ENCODE assay signal across 22 cellular contexts in genomic region chr12:49138587-49138986, GRCh38. TPM values are rescaled to one million over a fixed set of nuclear protein-coding genes. Genes with fewer than 3 reads are reported as not detected.
A peak's percentile ranks its signal among the peaks of the same experiment; 100 is the strongest.
DNase-seq lines count a peak whose midpoint lies in the region; ATAC-seq and TF ChIP-seq lines count a peak whose summit lies in the region.
"Had no signal": no experiment of that assay in that cellular context is flagged by ENCODE, and none has a peak within 500 bp of the region (broad histone marks: within the 10 kb centered on the region; RNA-seq: fewer than 3 reads in every experiment).

No MANE protein-coding gene starts in this region.

- H3K56ac ChIP-seq in mesendoderm (ENCODE audit: low read length), result peak overlapping the region; percentile 34

- intact Hi-C loops in Panc1 (cut with micrococcal nuclease; ENCODE audit: unreplicated experiment), result loop anchor here (10.0 kb wide), 1 partner anchor 96 kb away; no protein-coding TSS in a partner anchor

- no peaks in the 10 kb centered on the region for H3F3A ChIP-seq in SK-N-SH (replicated peaks; ENCODE audit: insufficient read depth)

- BruUV-seq in Panc1 (replicated peaks; lab: Mats Ljungman, UMichigan), result TSS peak; percentile 60

- H4K8ac ChIP-seq in mesendoderm (ENCODE audit: low read depth, low read length), result no peak overlapping the region

- H3K23ac ChIP-seq in mesendoderm (ENCODE audit: low read length), result no peak overlapping the region

- TF ChIP-seq EP300 in SK-N-SH (IDR thresholded peaks at IDR 0.05; ENCODE audit: borderline replicate concordance in 1 of 2, low read depth in 1 of 2, low read length in 1 of 2), result no peak

- no peak overlapping the region for H3K4me3 ChIP-seq in HEK293 (ENCODE audit: low read depth, low read length)
- H3K4me3 ChIP-seq in Panc1 (ENCODE audit: low read depth in 2 of 2, low read length in 2 of 2), result no peak overlapping the region
- no peak overlapping the region for H3K4me3 ChIP-seq in mesendoderm (ENCODE audit: low read length)
- H3K4me3 ChIP-seq in SK-N-SH (ENCODE audit: low read depth in 2 of 2, low read length in 1 of 2), result no peak overlapping the region
- H3K4me3 ChIP-seq: heart right ventricle, spleen, tibial artery had no signal

- H3K9me2 ChIP-seq in SK-N-SH, result no peaks in the 10 kb centered on the region

- H2BK120ac ChIP-seq in mesendoderm (ENCODE audit: low read depth, low read length), result no peak overlapping the region

- no peaks in the 10 kb centered on the region for H3K79me2 ChIP-seq in mesendoderm (ENCODE audit: control insufficient read depth, insufficient read depth, low read length)
- peaks cover 13% of the 10 kb centered on the region for H3K79me2 ChIP-seq in SK-N-SH (ENCODE audit: insufficient read depth)

- no peak overlapping the region for H3K18ac ChIP-seq in mesendoderm (ENCODE audit: low read length)

- H3K27ac ChIP-seq in HEK293 (ENCODE audit: extremely low read depth, low read depth, low read length) (peak overlapping the region; percentile 18), Panc1 (ENCODE audit: low read length) (no peak overlapping the region), mesendoderm (ENCODE audit: low read depth, low read length) (no peak overlapping the region), SK-N-SH (ENCODE audit: low read depth in 2 of 2, low read length in 1 of 2) (no peak overlapping the region)
- H3K27ac ChIP-seq: heart right ventricle, spleen, tibial artery had no signal

- WGBS in mesendoderm (ENCODE audit: extremely low coverage, insufficient coverage, low lambda C conversion rate), result no CpG with 5 or more reads among the region's 2 CpGs
- WGBS in SK-N-SH (ENCODE audit: low lambda C conversion rate), result 77% methylated on average over 2 of the region's 2 CpGs

- H3K79me1 ChIP-seq in mesendoderm (ENCODE audit: low read length), result no peaks in the 10 kb centered on the region

- H4K5ac ChIP-seq in mesendoderm (ENCODE audit: low read length), result no peak overlapping the region

- no peak overlapping the region for H2AK5ac ChIP-seq in mesendoderm (ENCODE audit: low read length)

- H3K4me2 ChIP-seq in mesendoderm (ENCODE audit: low read length) (no peak overlapping the region), SK-N-SH (no peak overlapping the region)

- TF ChIP-seq RAD21 in SK-N-SH (IDR thresholded peaks at IDR 0.05; ENCODE audit: low read length), result no peak

- POLR2A ChIA-PET in HEK293 (lab: Yijun Ruan, JAX), result interaction anchor here (0.6 to 2.0 kb wide), 2 partner anchors 8 to 91 kb away, joined by 4 to 11 read pairs; partner anchors contain the start of gene TUBA1B
- POLR2A ChIA-PET in Panc1 (lab: Charles Lee), result interaction anchor here (0.6 to 0.7 kb wide), 2 partner anchors 16 to 64 kb away, joined by 3 to 15 read pairs; no protein-coding TSS in a partner anchor
- POLR2A ChIA-PET in SK-N-SH (lab: Yijun Ruan, JAX), result interaction anchor here (1.5 kb wide), 1 partner anchor 50 kb away, joined by 3 read pairs; no protein-coding TSS in a partner anchor

- H3K4me1 ChIP-seq in HEK293 (ENCODE audit: control insufficient read depth, insufficient read depth, low read length) (peaks cover 6% of the 10 kb centered on the region; the same call in 1 of the 2 replicates), Panc1 (ENCODE audit: control insufficient read depth, insufficient read depth, low read length) (no peaks in the 10 kb centered on the region; the same call in 1 of the 2 replicates), mesendoderm (ENCODE audit: control insufficient read depth, low read depth, low read length) (no peaks in the 10 kb centered on the region), SK-N-SH (ENCODE audit: control insufficient read depth in 1 of 2, insufficient read depth in 2 of 2, low read depth in 1 of 2, low read length in 1 of 2) (no peaks in the 10 kb centered on the region; a peak in 1 of 4 replicates)

- no peak for ATAC-seq in Panc1
- ATAC-seq in HG03442 (IDR thresholded peaks at IDR 0.05; ENCODE audit: unreplicated experiment), result no peak
- ATAC-seq: activated CD8-positive, alpha-beta memory T cell treated with anti-CD3 and anti-CD28 coated beads, Interleukin-2, amount 10 ng/mL, durations not matched to agents 7 days and 5 days; activated naive CD4-positive, alpha-beta T cell treated with anti-CD3 and anti-CD28 coated beads, Interleukin-2, amount 50 U/mL, for 72 hours; heart right ventricle; left cardiac atrium; Right ventricle myocardium inferior had no signal

- H3K4ac ChIP-seq in mesendoderm (ENCODE audit: low read depth, low read length), result no peak overlapping the region

- TF ChIP-seq CTCF in HEK293 (tag by site-specific recombination; IDR thresholded peaks at IDR 0.05) (no peak), Panc1 (IDR thresholded peaks at IDR 0.05) (no peak), SK-N-SH (IDR thresholded peaks at IDR 0.05) (no peak)

- H4K20me1 ChIP-seq in SK-N-SH (ENCODE audit: insufficient read depth), result no peaks in the 10 kb centered on the region

- H2AFZ ChIP-seq in SK-N-SH (ENCODE audit: low read depth), result no peak overlapping the region

- H3K9me3 ChIP-seq in HEK293 (ENCODE audit: control insufficient read depth, insufficient read depth, low read depth, low read length) (no peaks in the 10 kb centered on the region), Panc1 (ENCODE audit: control insufficient read depth, insufficient read depth, low read depth, low read length) (no peaks in the 10 kb centered on the region), SK-N-SH (no peaks in the 10 kb centered on the region)
- H3K9me3 ChIP-seq: heart right ventricle, spleen, tibial artery had no signal

- in situ Hi-C loops in Panc1 (cut with HindIII; ENCODE audit: low pct_unique_long_range_greater_than_20kb, low sequenced_read_pairs), result no loop called here

- CTCF ChIA-PET in HEK293 (lab: Yijun Ruan, JAX), result interaction anchor here (0.8 kb wide), 1 partner anchor 8 kb away, joined by 5 read pairs; no protein-coding TSS in a partner anchor
- CTCF ChIA-PET in Panc1 (lab: Charles Lee), result no interaction called here
- CTCF ChIA-PET in SK-N-SH (lab: Yijun Ruan, JAX), result interaction anchor here (1.0 to 1.2 kb wide), 3 partner anchors 8 to 75 kb away, joined by 3 read pairs; no protein-coding TSS in a partner anchor

- H3K9ac ChIP-seq in mesendoderm (ENCODE audit: low read length) (no peak overlapping the region), SK-N-SH (no peak overlapping the region)

- H2BK5ac ChIP-seq in mesendoderm (ENCODE audit: low read length), result no peak overlapping the region

- H3K36me3 ChIP-seq in HEK293 (ENCODE audit: control insufficient read depth in 2 of 2, insufficient read depth in 1 of 2, low read length in 2 of 2) (no peaks in the 10 kb centered on the region; a peak in 1 of 3 replicates), Panc1 (ENCODE audit: control insufficient read depth, insufficient read depth, low read length) (no peaks in the 10 kb centered on the region), mesendoderm (ENCODE audit: control insufficient read depth, insufficient read depth, low read length) (no peaks in the 10 kb centered on the region), SK-N-SH (replicated peaks in 1 of 2; ENCODE audit: control insufficient read depth in 1 of 2, insufficient read depth in 2 of 2, low read length in 1 of 2) (no peaks in the 10 kb centered on the region)
- H3K36me3 ChIP-seq: heart right ventricle, spleen, tibial artery had no signal

- H3K27me3 ChIP-seq in Panc1 (ENCODE audit: control insufficient read depth, insufficient read depth, low read length) (no peaks in the 10 kb centered on the region), mesendoderm (ENCODE audit: insufficient read depth, low read length, poor library complexity) (no peaks in the 10 kb centered on the region), SK-N-SH (ENCODE audit: insufficient read depth) (no peaks in the 10 kb centered on the region)
- H3K27me3 ChIP-seq: heart right ventricle, spleen, tibial artery had no signal

- DNase-seq in DMS153 (lab: John Stamatoyannopoulos, UW) (peak; percentile 13), DMS153 treated with DMSO at 0.1 percent for 48 hours (lab: John Stamatoyannopoulos, UW; ENCODE audit: unreplicated experiment) (no peak), Panc1 (ENCODE audit: low read depth, low spot score) (no peak), mesendoderm (peak; percentile 45), SK-N-SH (no peak), dedifferentiated amniotic fluid mesenchymal stem cell (ENCODE audit: extremely low spot score) (no peak)
- DNase-seq: 8988T; activated CD4-positive, alpha-beta T cell treated with anti-CD3 and anti-CD28 coated beads, Interleukin-2, amount 10 ng/mL, durations not matched to agents 7 days and 5 days; activated CD8-positive, alpha-beta memory T cell treated with anti-CD3 and anti-CD28 coated beads, Interleukin-2, amount 10 ng/mL, durations not matched to agents 7 days and 5 days; AML-193; aorta; EL; heart right ventricle; left cardiac atrium; NCI-H1694 treated with DMSO at 0.1 percent for 48 hours; spleen; stimulated activated CD4-positive, alpha-beta T cell treated with anti-CD3 and anti-CD28 coated beads, Interleukin-4, amount 100 ng/mL, for 24 hours had no signal

- no peak overlapping the region for H2BK15ac ChIP-seq in mesendoderm (replicated peaks; ENCODE audit: low read depth)

TF ChIP-seq in SK-N-SH, 30 proteins besides CTCF, POLR2A, EP300 and RAD21 (continues in another document):
- TF ChIP-seq FOXM1 (IDR thresholded peaks at IDR 0.05; ENCODE audit: low read depth), result no peak

RNA-seq across cellular contexts. Expression of gene TUBA1B, which starts 7.4 kb away (rescaled TPM):
- total RNA-seq in Panc1 (2021; ENCODE audit: unreplicated experiment), result 1,275 TPM
- polyA plus RNA-seq in Panc1 (2012; ENCODE audit: insufficient read length), result 1,220 TPM
- polyA plus RNA-seq in mesendoderm (2013, experiment 1 of 2), result 2,535 TPM
- 2,481 TPM for polyA plus RNA-seq in mesendoderm (2013, experiment 2 of 2)
- 2,454 and 2,856 TPM in 2 replicates for polyA plus RNA-seq in SK-N-SH (2012; rRNA removed)
- polyA plus RNA-seq in SK-N-SH (2012; cell fraction: cytosol; rRNA removed), result 1,826 and 2,117 TPM in 2 replicates
- 970 and 1,206 TPM in 2 replicates for polyA plus RNA-seq in SK-N-SH (2012; cell fraction: nucleus; rRNA removed)

RNA-seq across cellular contexts. Expression of gene LMBR1L, which starts 27.9 kb away (rescaled TPM):
- 34.4 TPM for total RNA-seq in Panc1 (2021; ENCODE audit: unreplicated experiment)
- 32.6 TPM for polyA plus RNA-seq in Panc1 (2012; ENCODE audit: insufficient read length)
- 11.1 TPM for polyA plus RNA-seq in mesendoderm (2013, experiment 1 of 2)
- 12.6 TPM for polyA plus RNA-seq in mesendoderm (2013, experiment 2 of 2)
- 43.0 and 61.4 TPM in 2 replicates for polyA plus RNA-seq in SK-N-SH (2012; rRNA removed)
- 21.9 and 25.6 TPM in 2 replicates for polyA plus RNA-seq in SK-N-SH (2012; cell fraction: cytosol; rRNA removed)
- polyA plus RNA-seq in SK-N-SH (2012; cell fraction: nucleus; rRNA removed), result 223 and 317 TPM in 2 replicates

RNA-seq across cellular contexts. Expression of gene DHH, which starts 44.0 kb away (rescaled TPM):
- total RNA-seq in Panc1 (2021; ENCODE audit: unreplicated experiment), result 1.9 TPM
- 2.1 TPM for polyA plus RNA-seq in Panc1 (2012; ENCODE audit: insufficient read length)
- polyA plus RNA-seq in mesendoderm (2013, experiment 1 of 2), result 0.01 TPM
- polyA plus RNA-seq in mesendoderm (2013, experiment 2 of 2), result 0.03 TPM
- polyA plus RNA-seq in SK-N-SH (2012; rRNA removed), result 0.08 and 0.13 TPM in 2 replicates
- polyA plus RNA-seq in SK-N-SH (2012; cell fraction: cytosol; rRNA removed), result 0.03 and 0.08 TPM in 2 replicates
- 0.12 and 0.14 TPM in 2 replicates for polyA plus RNA-seq in SK-N-SH (2012; cell fraction: nucleus; rRNA removed)

RNA-seq across cellular contexts. Expression of gene TUBA1A, which starts 50.3 kb away (rescaled TPM):
- 133 TPM for total RNA-seq in Panc1 (2021; ENCODE audit: unreplicated experiment)
- polyA plus RNA-seq in Panc1 (2012; ENCODE audit: insufficient read length), result 381 TPM
- 326 TPM for polyA plus RNA-seq in mesendoderm (2013, experiment 1 of 2)
- polyA plus RNA-seq in mesendoderm (2013, experiment 2 of 2), result 332 TPM
- 1,427 and 1,906 TPM in 2 replicates for polyA plus RNA-seq in SK-N-SH (2012; rRNA removed)
- polyA plus RNA-seq in SK-N-SH (2012; cell fraction: cytosol; rRNA removed), result 1,102 and 1,356 TPM in 2 replicates
- 1,333 and 1,752 TPM in 2 replicates for polyA plus RNA-seq in SK-N-SH (2012; cell fraction: nucleus; rRNA removed)

Comparison
In these comparisons a context has a peak if more than half of its experiments do, and no peak if none do; other contexts are left out.
1. DNase-seq: peak in DMS153 (single experiment) and mesendoderm (single experiment); none in DMS153 treated with DMSO at 0.1 percent for 48 hours (single experiment), Panc1 (single experiment), SK-N-SH (single experiment) and dedifferentiated amniotic fluid mesenchymal stem cell (single experiment).